Comparison of ENCODE assay signal across 8 cellular contexts in the genomic region with DNA sequence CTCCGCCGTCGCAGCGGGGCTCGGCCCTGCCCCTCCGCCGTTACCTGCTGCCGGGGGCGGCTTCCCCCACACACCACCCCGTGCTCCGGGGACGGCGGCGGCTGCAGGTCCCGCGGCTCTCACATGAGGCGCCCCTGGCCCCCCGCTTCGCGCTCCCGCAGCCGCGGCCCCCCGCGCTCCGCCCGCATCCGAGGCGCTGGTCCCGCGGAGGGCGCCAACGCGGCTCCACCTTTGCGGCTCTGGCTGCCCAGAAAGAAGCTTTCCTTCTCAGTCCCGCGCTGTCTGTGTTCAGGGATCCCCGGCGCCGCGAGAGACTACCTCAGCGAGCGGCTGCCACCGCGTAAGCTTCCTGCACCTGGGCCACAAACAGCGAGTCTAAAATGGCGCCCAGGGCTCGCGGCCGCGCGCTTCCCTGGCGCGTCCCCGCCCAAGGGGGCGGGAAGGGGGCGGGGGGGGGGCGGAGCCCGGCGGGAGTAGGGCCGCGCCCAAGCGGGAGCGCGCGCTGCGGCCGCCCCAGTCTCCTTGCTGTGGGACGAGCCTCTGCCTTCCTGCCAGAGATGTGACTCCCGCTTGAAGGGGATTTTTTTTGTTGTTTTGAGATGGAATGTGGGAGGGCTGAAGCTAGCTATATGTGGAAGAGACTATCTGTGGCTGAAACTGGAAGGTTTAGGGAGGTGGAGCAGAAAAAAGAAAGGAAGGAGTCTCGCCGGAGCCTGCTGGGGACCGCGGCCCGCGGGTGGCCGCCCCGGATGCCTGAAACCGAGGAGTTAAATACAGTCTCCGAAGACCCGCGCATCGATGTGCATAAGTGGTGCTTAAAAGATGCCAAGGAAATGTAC. TPM values are rescaled to one million over a fixed set of nuclear protein-coding genes. Genes with fewer than 3 reads are reported as not detected.
A peak's percentile ranks its signal among the peaks of the same experiment; 100 is the strongest.
DNase-seq lines count a peak whose midpoint lies in the region; ATAC-seq and TF ChIP-seq lines count a peak whose summit lies in the region.

TSS of gene FBXL3 (minus strand) at position 377 of the 839 bp plus-strand sequence. CDS start 5,299 bp downstream, outside the sequence.

- H3K9ac ChIP-seq in fibroblast of lung (ENCODE audit: insufficient read depth, low read length), result peak within 1 kb of the TSS; percentile 90

- no peaks in the 10 kb centered on the region for H3K9me2 ChIP-seq in DOHH2 (replicated peaks; ENCODE audit: control insufficient read depth, low read length)

- peak within 1 kb of the TSS; percentile 77 for H2AFZ ChIP-seq in fibroblast of lung (ENCODE audit: low read length)

- H3K4me3 Mint-ChIP-seq in activated T-helper 17 cell treated with anti-CD3 and anti-CD28 coated beads, Interleukin-2, amount 50 U/mL, for 72 hours, result peak within 1 kb of the TSS; percentile 85
- H3K4me3 Mint-ChIP-seq in naive thymus-derived CD8-positive, alpha-beta T cell, result peak within 1 kb of the TSS; percentile 90 to 99 (median 98)
- H3K4me3 Mint-ChIP-seq in stimulated activated naive B cell treated with anti-CD40 and anti-IgM and Interleukin-4, amounts not matched to agents 10 μg/mL and 1 μg/mL and 100 μg/mL, for 72 hours, result peak within 1 kb of the TSS; percentile 95 to 99

- ATAC-seq in GM21825 (IDR thresholded peaks at IDR 0.05; ENCODE audit: unreplicated experiment), result peak; percentile 66
- peak; percentile 78 for ATAC-seq in activated T-helper 17 cell treated with anti-CD3 and anti-CD28 coated beads, Interleukin-2, amount 50 U/mL, for 72 hours (replicated peaks)
- ATAC-seq in naive thymus-derived CD8-positive, alpha-beta T cell, result peak; percentile 72 to 75
- peak; percentile 69 to 71 for ATAC-seq in stimulated activated naive B cell treated with anti-CD40 and anti-IgM and Interleukin-4, amounts not matched to agents 10 μg/mL and 1 μg/mL and 100 μg/mL, for 72 hours (replicated peaks)

- H3K79me2 ChIP-seq in DOHH2 (ENCODE audit: control insufficient read depth, low read length), result peaks cover 45% of the 10 kb centered on the region
- H3K79me2 ChIP-seq in fibroblast of lung (ENCODE audit: control insufficient read depth, insufficient read depth, low read length), result peaks cover 46% of the 10 kb centered on the region

- H3K4me2 ChIP-seq in DOHH2 (ENCODE audit: low read length) (peak within 1 kb of the TSS; percentile 88), fibroblast of lung (ENCODE audit: extremely low read depth, insufficient read depth, low read length) (peak within 1 kb of the TSS; percentile 89)

- DNase-seq in RWPE1 (ENCODE audit: low spot score), result peak; percentile 87
- peak; percentile 91 for DNase-seq in fibroblast of lung (ENCODE audit: low read depth in 2 of 2)
- DNase-seq in naive thymus-derived CD8-positive, alpha-beta T cell, result peak; percentile 77 to 91 (median 81)
- DNase-seq in stimulated activated naive B cell treated with anti-CD40 and anti-IgM and Interleukin-4, amounts not matched to agents 10 μg/mL and 1 μg/mL and 100 μg/mL, for 72 hours, result peak; percentile 72

- H3K36me3 ChIP-seq in DOHH2 (ENCODE audit: control insufficient read depth, low read length) (peaks cover 30% of the 10 kb centered on the region), KOPT-K1 (ENCODE audit: insufficient read depth, low read length) (peaks cover 19% of the 10 kb centered on the region), fibroblast of lung (ENCODE audit: control insufficient read depth, insufficient read depth, low read length) (no peaks in the 10 kb centered on the region)

- H3K4me1 Mint-ChIP-seq in activated T-helper 17 cell treated with anti-CD3 and anti-CD28 coated beads, Interleukin-2, amount 50 U/mL, for 72 hours, result peaks cover 32% of the 10 kb centered on the region
- peaks cover 32 to 59% (median 49%) of the 10 kb centered on the region in 4 donors for H3K4me1 Mint-ChIP-seq in naive thymus-derived CD8-positive, alpha-beta T cell
- H3K4me1 Mint-ChIP-seq in stimulated activated naive B cell treated with anti-CD40 and anti-IgM and Interleukin-4, amounts not matched to agents 10 μg/mL and 1 μg/mL and 100 μg/mL, for 72 hours, result peaks cover 30 to 47% of the 10 kb centered on the region in 2 donors

- peak within 1 kb of the TSS; percentile 93 for H3K27ac Mint-ChIP-seq in activated T-helper 17 cell treated with anti-CD3 and anti-CD28 coated beads, Interleukin-2, amount 50 U/mL, for 72 hours
- peak within 1 kb of the TSS; percentile 94 to 99 (median 96) for H3K27ac Mint-ChIP-seq in naive thymus-derived CD8-positive, alpha-beta T cell
- peak within 1 kb of the TSS; percentile 99 for H3K27ac Mint-ChIP-seq in stimulated activated naive B cell treated with anti-CD40 and anti-IgM and Interleukin-4, amounts not matched to agents 10 μg/mL and 1 μg/mL and 100 μg/mL, for 72 hours

- no peaks in the 10 kb centered on the region for H3K27me3 Mint-ChIP-seq in activated T-helper 17 cell treated with anti-CD3 and anti-CD28 coated beads, Interleukin-2, amount 50 U/mL, for 72 hours
- H3K27me3 Mint-ChIP-seq in naive thymus-derived CD8-positive, alpha-beta T cell, result peaks cover 0 to 2% (median 0%) of the 10 kb centered on the region in 5 donors
- no peaks in the 10 kb centered on the region for H3K27me3 Mint-ChIP-seq in stimulated activated naive B cell treated with anti-CD40 and anti-IgM and Interleukin-4, amounts not matched to agents 10 μg/mL and 1 μg/mL and 100 μg/mL, for 72 hours

- no peaks in the 10 kb centered on the region for H3K9me3 Mint-ChIP-seq in activated T-helper 17 cell treated with anti-CD3 and anti-CD28 coated beads, Interleukin-2, amount 50 U/mL, for 72 hours
- H3K9me3 Mint-ChIP-seq in naive thymus-derived CD8-positive, alpha-beta T cell, result no peaks in the 10 kb centered on the region
- no peaks in the 10 kb centered on the region for H3K9me3 Mint-ChIP-seq in stimulated activated naive B cell treated with anti-CD40 and anti-IgM and Interleukin-4, amounts not matched to agents 10 μg/mL and 1 μg/mL and 100 μg/mL, for 72 hours

- peaks cover 6% of the 10 kb centered on the region for H3F3A ChIP-seq in DOHH2 (ENCODE audit: control insufficient read depth, insufficient read depth)

- H3K4me3 ChIP-seq in DOHH2 (ENCODE audit: low read length) (peak within 1 kb of the TSS; percentile 96), fibroblast of lung (replicated peaks in 1 of 4; ENCODE audit: control extremely low read depth in 1 of 4, insufficient read depth in 1 of 4, low read depth in 3 of 4, low read length in 4 of 4) (peak within 1 kb of the TSS; percentile 72 to 87 (median 84))

- H3K27ac ChIP-seq in DOHH2 (ENCODE audit: low read depth, low read length), result peak within 1 kb of the TSS; percentile 86
- H3K27ac ChIP-seq in KOPT-K1 (ENCODE audit: low read depth, low read length, poor library complexity, severe bottlenecking), result peak within 1 kb of the TSS; percentile 95
- peak within 1 kb of the TSS; percentile 97 for H3K27ac ChIP-seq in RWPE1
- peak within 1 kb of the TSS; percentile 82 for H3K27ac ChIP-seq in fibroblast of lung (ENCODE audit: insufficient read depth, low read length)

- peaks cover 44% of the 10 kb centered on the region for H3K4me1 ChIP-seq in DOHH2 (ENCODE audit: control insufficient read depth, low read length)
- H3K4me1 ChIP-seq in fibroblast of lung (ENCODE audit: control insufficient read depth, extremely low read depth, insufficient read depth, low read length), result peaks cover 8% of the 10 kb centered on the region

- peaks cover 28% of the 10 kb centered on the region for H4K20me1 ChIP-seq in DOHH2 (ENCODE audit: control insufficient read depth, insufficient read depth, low read depth, low read length)
- peaks cover 3% of the 10 kb centered on the region for H4K20me1 ChIP-seq in fibroblast of lung (ENCODE audit: control insufficient read depth, extremely low read depth, insufficient read depth, low read length)

- TF ChIP-seq CTCF in DOHH2 (IDR thresholded peaks at IDR 0.05; ENCODE audit: low read depth, low read length, poor library complexity, severe bottlenecking), result no peak
- TF ChIP-seq CTCF in RWPE1 (conservative IDR thresholded peaks at IDR 0.05; ENCODE audit: low read depth), result no peak
- TF ChIP-seq CTCF in fibroblast of lung (conservative IDR thresholded peaks at IDR 0.05 in 1 of 2, IDR thresholded peaks at IDR 0.05 in 1 of 2; ENCODE audit: low read depth in 1 of 2, low read length in 2 of 2), result no peak

- CTCF ChIA-PET in RWPE1 (lab: Yijun Ruan, JAX), result interaction anchor here (0.7 to 1.0 kb wide), 3 partner anchors 9 to 1340 kb away, joined by 3 read pairs; no protein-coding TSS in a partner anchor

- no peaks in the 10 kb centered on the region for H3K9me3 ChIP-seq in DOHH2 (ENCODE audit: control insufficient read depth, insufficient read depth, low read length)
- no peaks in the 10 kb centered on the region for H3K9me3 ChIP-seq in KOPT-K1 (ENCODE audit: insufficient read depth, low read length, poor library complexity, severe bottlenecking)
- H3K9me3 ChIP-seq in fibroblast of lung (ENCODE audit: control insufficient read depth, insufficient read depth, low read depth, low read length), result no peaks in the 10 kb centered on the region

- POLR2A ChIA-PET in RWPE1 (lab: Yijun Ruan, JAX; ENCODE audit: low non-redundant PET), result no interaction called here
- POLR2A ChIA-PET in naive thymus-derived CD8-positive, alpha-beta T cell (lab: Charles Lee), result interaction anchor here (0.6 to 7.1 kb wide), 20 partner anchors 10 to 1701 kb away, joined by 3 to 182 read pairs (median 5); partner anchors contain the start of genes CLN5, KCTD12 and MYCBP2

- H3K36me3 Mint-ChIP-seq in activated T-helper 17 cell treated with anti-CD3 and anti-CD28 coated beads, Interleukin-2, amount 50 U/mL, for 72 hours (ENCODE audit: low read depth), result peaks cover 50% of the 10 kb centered on the region
- peaks cover 0 to 19% (median 2%) of the 10 kb centered on the region in 3 donors for H3K36me3 Mint-ChIP-seq in naive thymus-derived CD8-positive, alpha-beta T cell
- H3K36me3 Mint-ChIP-seq in stimulated activated naive B cell treated with anti-CD40 and anti-IgM and Interleukin-4, amounts not matched to agents 10 μg/mL and 1 μg/mL and 100 μg/mL, for 72 hours, result peaks cover 16 to 18% of the 10 kb centered on the region in 2 donors

- no peaks in the 10 kb centered on the region for H3K27me3 ChIP-seq in DOHH2 (ENCODE audit: control insufficient read depth, low read length)
- no peaks in the 10 kb centered on the region for H3K27me3 ChIP-seq in fibroblast of lung (ENCODE audit: control insufficient read depth, insufficient read depth, low read length)

RNA-seq across cellular contexts. Expression of gene FBXL3, which starts in this region (rescaled TPM):
- total RNA-seq in activated T-helper 17 cell treated with anti-CD3 and anti-CD28 coated beads, Interleukin-2, amount 50 U/mL, for 72 hours, result 10 to 100 TPM; 38.9 to 53.3 TPM
- total RNA-seq in fibroblast of lung, result 56.0 and 61.8 TPM in 2 replicates
- 33.0 and 48.5 TPM in 2 replicates for polyA plus RNA-seq in fibroblast of lung
- 25.7 and 34.9 TPM in 2 replicates for polyA plus RNA-seq in fibroblast of lung (2012)
- 12.2 and 15.1 TPM in 2 replicates for polyA minus RNA-seq in fibroblast of lung (ENCODE audit: low replicate concordance)
- 100 to 1,000 TPM in 1 of 2 experiments, 10 to 100 TPM in 1; 96.5 to 106 TPM for total RNA-seq in naive thymus-derived CD8-positive, alpha-beta T cell
- polyA plus RNA-seq in naive thymus-derived CD8-positive, alpha-beta T cell, result 10 to 100 TPM; 29.3 to 44.7 (median 32.6) TPM

Comparison
In these comparisons a context has a peak if more than half of its experiments do, and no peak if none do; other contexts are left out.
1. Peak in every context shown above with its lines: DNase-seq, ATAC-seq, H3K4me3 ChIP-seq and H3K27ac ChIP-seq.